ENCODE assay signal across 8 cellular contexts in the genomic region with DNA sequence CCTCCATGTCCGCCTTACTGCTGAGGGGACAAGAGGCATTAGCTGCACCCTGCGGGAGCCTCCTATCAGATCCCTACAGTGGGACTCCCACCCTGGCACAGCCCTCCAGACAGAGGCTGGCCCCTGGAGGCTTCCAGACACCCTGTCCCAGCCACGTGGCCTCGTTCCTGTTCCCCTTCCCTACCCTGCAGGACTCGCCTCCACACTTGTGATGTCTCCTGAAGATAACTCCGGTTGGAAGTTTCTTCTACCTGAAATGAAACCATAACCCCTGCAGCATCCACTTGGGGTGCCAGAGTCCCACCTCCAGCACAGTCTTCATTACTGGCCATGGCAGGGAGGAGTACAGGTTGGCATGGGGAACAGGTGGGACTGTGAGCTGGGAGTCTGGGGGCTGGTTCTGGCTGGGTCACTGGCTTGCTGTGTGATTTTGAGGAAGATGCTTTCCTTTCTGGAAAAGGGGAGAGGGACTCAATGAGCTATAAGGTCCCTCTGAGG. TPM values are rescaled to one million over a fixed set of nuclear protein-coding genes. Genes with fewer than 3 reads are reported as not detected.
A peak's percentile ranks its signal among the peaks of the same experiment; 100 is the strongest.
DNase-seq lines count a peak whose midpoint lies in the region; ATAC-seq and TF ChIP-seq lines count a peak whose summit lies in the region.

No MANE protein-coding gene starts in this region.

- no peak for ATAC-seq in HG02840 (IDR thresholded peaks at IDR 0.05; ENCODE audit: low FRiP score, unreplicated experiment)
- no peak for ATAC-seq in HG03442 (IDR thresholded peaks at IDR 0.05; ENCODE audit: unreplicated experiment)
- ATAC-seq in GM21528 (IDR thresholded peaks at IDR 0.05; ENCODE audit: low FRiP score, unreplicated experiment), result no peak

- no peaks in the 10 kb centered on the region for H3K9me3 Mint-ChIP-seq in activated T-cell treated with anti-CD3 and anti-CD28 coated beads, Interleukin-2, amount 50 U/mL, for 24 hours
- no peaks in the 10 kb centered on the region for H3K9me3 Mint-ChIP-seq in activated naive CD4-positive, alpha-beta T cell treated with anti-CD3 and anti-CD28 coated beads, Interleukin-2, amount 50 U/mL, for 24 hours

- 32 to 34% methylated on average over 6 of the region's 6 CpGs for WGBS in tibial nerve, 2 donors

- H3K9me3 ChIP-seq in tibial nerve, result no peaks in the 10 kb centered on the region

- peak; percentile 56 for DNase-seq in activated T-cell treated with anti-CD3 and anti-CD28 coated beads, Interleukin-2, amount 50 U/mL, for 24 hours
- DNase-seq in activated T-cell treated with anti-CD3 and anti-CD28 coated beads, Interleukin-2, amount 50 U/mL, for 1 hour, result no peak
- DNase-seq in kidney epithelial cell (ENCODE audit: low read depth), result no peak
- DNase-seq in tibial nerve (ENCODE audit: low spot score in 2 of 2), result no peak

- H3K27me3 ChIP-seq in kidney epithelial cell (ENCODE audit: control insufficient read depth, insufficient read depth, low read length) (no peaks in the 10 kb centered on the region), tibial nerve (no peaks in the 10 kb centered on the region)

- TF ChIP-seq CTCF in kidney epithelial cell (IDR thresholded peaks at IDR 0.05; ENCODE audit: insufficient read depth, low read length, poor library complexity, severe bottlenecking) (peak; percentile 34), tibial nerve (IDR thresholded peaks at IDR 0.05) (peak in 1 of 5 experiments; percentile 10)

- no peaks in the 10 kb centered on the region for H3K27me3 Mint-ChIP-seq in activated T-cell treated with anti-CD3 and anti-CD28 coated beads, Interleukin-2, amount 50 U/mL, for 24 hours
- no peaks in the 10 kb centered on the region for H3K27me3 Mint-ChIP-seq in activated naive CD4-positive, alpha-beta T cell treated with anti-CD3 and anti-CD28 coated beads, Interleukin-2, amount 50 U/mL, for 24 hours

- H3K36me3 ChIP-seq in kidney epithelial cell (ENCODE audit: control insufficient read depth, insufficient read depth, low read length) (peaks cover 3% of the 10 kb centered on the region), tibial nerve (peaks cover 0 to 31% (median 0%) of the 10 kb centered on the region in 3 donors)

- H3K4me1 Mint-ChIP-seq in activated T-cell treated with anti-CD3 and anti-CD28 coated beads, Interleukin-2, amount 50 U/mL, for 24 hours (ENCODE audit: low read depth), result peaks cover 73% of the 10 kb centered on the region
- H3K4me1 Mint-ChIP-seq in activated naive CD4-positive, alpha-beta T cell treated with anti-CD3 and anti-CD28 coated beads, Interleukin-2, amount 50 U/mL, for 24 hours, result peaks cover 54% of the 10 kb centered on the region

- peak overlapping the region; percentile 63 for H3K4me3 Mint-ChIP-seq in activated T-cell treated with anti-CD3 and anti-CD28 coated beads, Interleukin-2, amount 50 U/mL, for 24 hours
- H3K4me3 Mint-ChIP-seq in activated naive CD4-positive, alpha-beta T cell treated with anti-CD3 and anti-CD28 coated beads, Interleukin-2, amount 50 U/mL, for 24 hours, result peak overlapping the region; percentile 74

- TF ChIP-seq EP300 in tibial nerve (IDR thresholded peaks at IDR 0.05), result no peak

- H3K4me3 ChIP-seq in kidney epithelial cell (ENCODE audit: low read depth, low read length) (no peak overlapping the region), tibial nerve (peak overlapping the region in 2 of 4 donors; percentile 33 to 35)

- H3K27ac Mint-ChIP-seq in activated T-cell treated with anti-CD3 and anti-CD28 coated beads, Interleukin-2, amount 50 U/mL, for 24 hours, result peak overlapping the region; percentile 92
- peak overlapping the region; percentile 94 for H3K27ac Mint-ChIP-seq in activated naive CD4-positive, alpha-beta T cell treated with anti-CD3 and anti-CD28 coated beads, Interleukin-2, amount 50 U/mL, for 24 hours

- TF ChIP-seq POLR2A in tibial nerve (IDR thresholded peaks at IDR 0.05), result no peak

- H3K27ac ChIP-seq in tibial nerve, result peak overlapping the region; percentile 21 to 96 (median 79)

- peaks cover 0 to 59% (median 55%) of the 10 kb centered on the region in 4 donors for H3K4me1 ChIP-seq in tibial nerve

- H3K36me3 Mint-ChIP-seq in activated T-cell treated with anti-CD3 and anti-CD28 coated beads, Interleukin-2, amount 50 U/mL, for 24 hours (ENCODE audit: low read depth), result peaks cover 32% of the 10 kb centered on the region
- no peaks in the 10 kb centered on the region for H3K36me3 Mint-ChIP-seq in activated naive CD4-positive, alpha-beta T cell treated with anti-CD3 and anti-CD28 coated beads, Interleukin-2, amount 50 U/mL, for 24 hours

RNA-seq across cellular contexts. Expression of a gene that starts 4.9 kb away (rescaled TPM):
- total RNA-seq in kidney epithelial cell (5.0 and 10.4 TPM in 2 replicates), tibial nerve (10 to 100 TPM in 2 of 4 donors, 1 to 10 TPM in 2; 7.5 to 19.8 (median 13.9) TPM)

RNA-seq across cellular contexts. Expression of a gene that starts 24.0 kb away (rescaled TPM):
- total RNA-seq in kidney epithelial cell (13.3 and 14.3 TPM in 2 replicates), tibial nerve (10 to 100 TPM; 14.7 to 19.7 (median 16.2) TPM)

RNA-seq across cellular contexts. Expression of a gene that starts 25.9 kb away (rescaled TPM):
- total RNA-seq in kidney epithelial cell (65.9 and 75.2 TPM in 2 replicates), tibial nerve (10 to 100 TPM; 66.3 to 99.0 (median 77.2) TPM)

RNA-seq across cellular contexts. Expression of a gene that starts 40.9 kb away (rescaled TPM):
- total RNA-seq in kidney epithelial cell, result 500 and 806 TPM in 2 replicates
- 1,000 to 10,000 TPM; 1,362 to 3,592 (median 2,463) TPM for total RNA-seq in tibial nerve

RNA-seq across cellular contexts. Expression of a gene that starts 51.6 kb away (rescaled TPM):
- total RNA-seq in kidney epithelial cell (46.2 and 59.0 TPM in 2 replicates), tibial nerve (10 to 100 TPM; 24.1 to 39.5 (median 31.2) TPM)
